ENCODE assay signal across 8 cellular contexts in genomic region chr5:56817306-56817986, GRCh38. TPM values are rescaled to one million over a fixed set of nuclear protein-coding genes. Genes with fewer than 3 reads are reported as not detected.
DNase-seq lines count a peak whose midpoint lies in the region; ATAC-seq, FAIRE-seq and TF ChIP-seq lines count a peak whose summit lies in the region.

No MANE protein-coding gene starts in this region.

- no peak for TF ChIP-seq RAD21 in A549 (conservative IDR thresholded peaks at IDR 0.05 in 1 of 2, IDR thresholded peaks at IDR 0.05 in 1 of 2)

- H3K4me1 Mint-ChIP-seq in brain: peaks cover 50% of the 10 kb centered on the region

- H3K9ac ChIP-seq in mucosa of rectum (ENCODE audit: low read depth in 1 of 2, low read length in 2 of 2): peak overlapping the region; percentile 79 to 93

- peak overlapping the region; percentile 84 to 92 (median 87) for H3K4me3 Mint-ChIP-seq in brain

- peak overlapping the region; percentile 93 for H3K4me3 ChIP-seq in A549
- H3K4me3 ChIP-seq in HEK293 (ENCODE audit: low read depth, low read length): peak overlapping the region; percentile 79
- peak overlapping the region; percentile 86 to 94 for H3K4me3 ChIP-seq in mucosa of rectum (ENCODE audit: low read length in 2 of 2)

- no peak for TF ChIP-seq POLR2A in A549 (IDR thresholded peaks at IDR 0.05; ENCODE audit: low read length)

- no peak for FAIRE-seq in A549 (lab: Jason Lieb, UNC)

- no peak for TF ChIP-seq CTCF in A549 (IDR thresholded peaks at IDR 0.05)
- TF ChIP-seq CTCF in HEK293 (tag by site-specific recombination; IDR thresholded peaks at IDR 0.05): no peak
- TF ChIP-seq CTCF in brain (conservative IDR thresholded peaks at IDR 0.05): no peak

- DNase-seq in A549 (ENCODE audit: low read depth in 1 of 2, low spot score in 1 of 2): no peak
- no peak for DNase-seq in NCI-H526 (lab: John Stamatoyannopoulos, UW)
- DNase-seq in SKM-1 treated with dmso at 0.1 percent for 144 hours (lab: John Stamatoyannopoulos, UW; ENCODE audit: unreplicated experiment): no peak

- CTCF ChIA-PET in A549 (lab: Yijun Ruan, JAX): interaction anchor here (2.6 kb wide), 1 partner anchor 547 kb away, joined by 11 read pairs; no protein-coding TSS in a partner anchor
- CTCF ChIA-PET in HEK293 (lab: Yijun Ruan, JAX): interaction anchor here (0.6 kb wide), 1 partner anchor 545 kb away, joined by 5 read pairs; no protein-coding TSS in a partner anchor

- no peak for TF ChIP-seq EP300 in A549 (IDR thresholded peaks at IDR 0.05)

- H3K4me1 ChIP-seq in A549: peaks cover 17% of the 10 kb centered on the region; the same call in 2 of the 3 replicates
- peaks cover 7% of the 10 kb centered on the region for H3K4me1 ChIP-seq in HEK293 (ENCODE audit: control insufficient read depth, insufficient read depth, low read length)
- peaks cover 10 to 12% of the 10 kb centered on the region in 2 donors for H3K4me1 ChIP-seq in mucosa of rectum (ENCODE audit: control insufficient read depth in 2 of 2, insufficient read depth in 2 of 2, low read length in 2 of 2)

- peaks cover 30% of the 10 kb centered on the region for H3K27me3 Mint-ChIP-seq in brain

- no peaks in the 10 kb centered on the region for H3K27me3 ChIP-seq in mucosa of rectum (ENCODE audit: control insufficient read depth in 2 of 2, insufficient read depth in 2 of 2, low read length in 2 of 2)

- peaks cover 8% of the 10 kb centered on the region for H3K36me3 Mint-ChIP-seq in brain

- H3K36me3 ChIP-seq in HEK293 (ENCODE audit: control insufficient read depth in 2 of 2, insufficient read depth in 1 of 2, low read length in 2 of 2): no peaks in the 10 kb centered on the region
- no peaks in the 10 kb centered on the region for H3K36me3 ChIP-seq in mucosa of rectum (ENCODE audit: control insufficient read depth in 2 of 2, insufficient read depth in 2 of 2, low read length in 2 of 2)

- ATAC-seq in A549: no peak
- no peak for ATAC-seq in GM21360 (IDR thresholded peaks at IDR 0.05; ENCODE audit: unreplicated experiment)
- no peak for ATAC-seq in GM18870 (IDR thresholded peaks at IDR 0.05; ENCODE audit: unreplicated experiment)

- POLR2A ChIA-PET in A549 (lab: Yijun Ruan, JAX) (no interaction called here), HEK293 (lab: Yijun Ruan, JAX) (no interaction called here)

- 74% methylated on average over 8 of the region's 8 CpGs for WGBS in A549 (ENCODE audit: missing lambda C conversion rate)

- peak overlapping the region in 4 of 5 experiments; percentile 60 to 94 (median 72) for H3K27ac Mint-ChIP-seq in brain

- H3K4me2 ChIP-seq in A549: peak overlapping the region; percentile 95

- H3K27ac ChIP-seq in A549 (peak overlapping the region in 1 of 2 experiments; percentile 94; a peak in 2 of 6 replicates), HEK293 (ENCODE audit: extremely low read depth, low read depth, low read length) (peak overlapping the region; percentile 94), mucosa of rectum (ENCODE audit: low read depth in 2 of 2, low read length in 2 of 2) (peak overlapping the region; percentile 90 to 93)

- H3K9me3 ChIP-seq in A549: no peaks in the 10 kb centered on the region
- no peaks in the 10 kb centered on the region for H3K9me3 ChIP-seq in HEK293 (ENCODE audit: control insufficient read depth, insufficient read depth, low read depth, low read length)
- no peaks in the 10 kb centered on the region for H3K9me3 ChIP-seq in mucosa of rectum (ENCODE audit: control insufficient read depth in 2 of 2, low read length in 2 of 2)

- H3K9me3 Mint-ChIP-seq in brain: no peaks in the 10 kb centered on the region

TF ChIP-seq in A549, 52 proteins besides CTCF, POLR2A, EP300 and RAD21:
- no peak for TF ChIP-seq ZFP36 (IDR thresholded peaks at IDR 0.05; ENCODE audit: borderline replicate concordance, partially characterized antibody)
- TF ChIP-seq ATOH8 (CRISPR knock-in tag; IDR thresholded peaks at IDR 0.05; ENCODE audit: low read depth): no peak
- peak; percentile 80 for TF ChIP-seq MAFK (IDR thresholded peaks at IDR 0.05; ENCODE audit: partially characterized antibody)
- TF ChIP-seq HMGXB4 (CRISPR knock-in tag; IDR thresholded peaks at IDR 0.05; ENCODE audit: borderline replicate concordance): no peak

TF ChIP-seq in HEK293, 187 proteins besides CTCF, POLR2A, EP300 and RAD21:
- TF ChIP-seq ZNF777 (tag by site-specific recombination; IDR thresholded peaks at IDR 0.05; ENCODE audit: borderline replicate concordance): no peak
- TF ChIP-seq ZBTB20 (tag by site-specific recombination; IDR thresholded peaks at IDR 0.05): no peak
- TF ChIP-seq, protein P1, sequence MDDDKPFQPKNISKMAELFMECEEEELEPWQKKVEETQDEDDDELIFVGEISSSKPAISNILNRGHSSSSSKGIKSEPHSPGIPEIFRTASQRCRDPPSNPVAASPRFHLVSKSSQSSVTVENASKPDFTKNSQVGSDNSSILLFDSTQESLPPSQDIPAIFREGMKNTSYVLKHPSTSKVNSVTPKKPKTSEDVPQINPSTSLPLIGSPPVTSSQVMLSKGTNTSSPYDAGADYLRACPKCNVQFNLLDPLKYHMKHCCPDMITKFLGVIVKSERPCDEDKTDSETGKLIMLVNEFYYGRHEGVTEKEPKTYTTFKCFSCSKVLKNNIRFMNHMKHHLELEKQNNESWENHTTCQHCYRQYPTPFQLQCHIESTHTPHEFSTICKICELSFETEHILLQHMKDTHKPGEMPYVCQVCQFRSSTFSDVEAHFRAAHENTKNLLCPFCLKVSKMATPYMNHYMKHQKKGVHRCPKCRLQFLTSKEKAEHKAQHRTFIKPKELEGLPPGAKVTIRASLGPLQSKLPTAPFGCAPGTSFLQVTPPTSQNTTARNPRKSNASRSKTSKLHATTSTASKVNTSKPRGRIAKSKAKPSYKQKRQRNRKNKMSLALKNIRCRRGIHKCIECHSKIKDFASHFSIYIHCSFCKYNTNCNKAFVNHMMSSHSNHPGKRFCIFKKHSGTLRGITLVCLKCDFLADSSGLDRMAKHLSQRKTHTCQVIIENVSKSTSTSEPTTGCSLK (tag by site-specific recombination; IDR thresholded peaks at IDR 0.05): no peak
- TF ChIP-seq ZNF274 (IDR thresholded peaks at IDR 0.05; ENCODE audit: low read length): no peak
- TF ChIP-seq ZNF274 (tag by site-specific recombination; IDR thresholded peaks at IDR 0.05; ENCODE audit: borderline replicate concordance): peak; percentile 87; the same call in 1 of the 2 replicates
- TF ChIP-seq ZNF549 (tag by site-specific recombination; IDR thresholded peaks at IDR 0.05): no peak

RNA-seq across cellular contexts. Expression of gene MAP3K1, which starts 2.1 kb away (rescaled TPM):
- polyA plus RNA-seq in A549 (2011; rRNA removed): 4.5 and 5.1 TPM in 2 replicates
- polyA plus RNA-seq in A549 (2012; cell fraction: cytosol; rRNA removed): 0.62 and 0.75 TPM in 2 replicates
- polyA plus RNA-seq in A549 (2012; cell fraction: nucleus; rRNA removed): 0.85 and 1.2 TPM in 2 replicates
- 1.8 to 2.1 TPM (median 1.9 TPM) in 3 replicates for polyA plus RNA-seq in A549 (2017; fragmentation: RNase III; extraction: RNeasy Plus Mini Kit Qiagen cat#74134 plus additional on column Dnase treatment)
- 6.8 and 7.9 TPM in 2 replicates for polyA minus RNA-seq in A549 (2011; rRNA and poly(A)+ RNA removed)
- 6.1 TPM for polyA plus RNA-seq in brain (ENCODE audit: insufficient read depth, low read depth, low replicate concordance)
